ENCODE assay signal across 8 cellular contexts in genomic region chr9:92669527-92669889, GRCh38. TPM values are rescaled to one million over a fixed set of nuclear protein-coding genes. Genes with fewer than 3 reads are reported as not detected.
DNase-seq lines count a peak whose midpoint lies in the region; ATAC-seq and TF ChIP-seq lines count a peak whose summit lies in the region.

No MANE protein-coding gene starts in this region.

- H2AFZ ChIP-seq in KMS-11 (ENCODE audit: low read depth): peak overlapping the region; percentile 72

- H3K36me3 ChIP-seq in KMS-11 (ENCODE audit: insufficient read depth): no peaks in the 10 kb centered on the region
- H3K36me3 ChIP-seq in sigmoid colon: peaks cover 0 to 4% (median 0%) of the 10 kb centered on the region in 4 donors

- H3K9me3 Mint-ChIP-seq in activated naive CD4-positive, alpha-beta T cell treated with anti-CD3 and anti-CD28 coated beads for 36 hours: no peaks in the 10 kb centered on the region

- no peak for TF ChIP-seq POLR2A in sigmoid colon (IDR thresholded peaks at IDR 0.05)

- peak overlapping the region; percentile 70 for H3K4me2 ChIP-seq in KMS-11

- TF ChIP-seq EP300 in sigmoid colon (IDR thresholded peaks at IDR 0.05): no peak

- H3K27me3 Mint-ChIP-seq in activated naive CD4-positive, alpha-beta T cell treated with anti-CD3 and anti-CD28 coated beads for 36 hours (ENCODE audit: low read depth): no peaks in the 10 kb centered on the region

- H3K4me1 ChIP-seq in KMS-11 (ENCODE audit: low read depth, poor library complexity, severe bottlenecking): peaks cover 21% of the 10 kb centered on the region
- H3K4me1 ChIP-seq in sigmoid colon: peaks cover 0 to 42% (median 28%) of the 10 kb centered on the region in 4 donors

- peak; percentile 33 to 53 for ATAC-seq in left cardiac atrium
- no peak for ATAC-seq in HG03108 (IDR thresholded peaks at IDR 0.05; ENCODE audit: unreplicated experiment)

- H3K9me3 ChIP-seq in sigmoid colon: no peaks in the 10 kb centered on the region

- peak overlapping the region; percentile 93 for H3K4me3 Mint-ChIP-seq in activated naive CD4-positive, alpha-beta T cell treated with anti-CD3 and anti-CD28 coated beads for 36 hours

- no peaks in the 10 kb centered on the region for H4K20me1 ChIP-seq in KMS-11 (ENCODE audit: insufficient read depth)

- H3K27ac ChIP-seq in KMS-11: peak overlapping the region; percentile 44
- H3K27ac ChIP-seq in sigmoid colon: peak overlapping the region; percentile 85 to 94 (median 90)

- H3K79me2 ChIP-seq in KMS-11 (ENCODE audit: insufficient read depth, low read depth): peaks cover 55% of the 10 kb centered on the region

- intact Hi-C loops in activated naive CD4-positive, alpha-beta T cell treated with anti-CD3 and anti-CD28 coated beads for 36 hours (cut with micrococcal nuclease): no loop called here
- intact Hi-C loops in left cardiac atrium (cut with DNase I): no loop called here
- intact Hi-C loops in sigmoid colon (cut with DNase I): no loop called here

- H3K27me3 ChIP-seq in KMS-11 (ENCODE audit: insufficient read depth, low read depth) (no peaks in the 10 kb centered on the region), sigmoid colon (no peaks in the 10 kb centered on the region)

- peaks cover 10% of the 10 kb centered on the region for H3K36me3 Mint-ChIP-seq in activated naive CD4-positive, alpha-beta T cell treated with anti-CD3 and anti-CD28 coated beads for 36 hours (ENCODE audit: low read depth)

- peaks cover 32% of the 10 kb centered on the region for H3K4me1 Mint-ChIP-seq in activated naive CD4-positive, alpha-beta T cell treated with anti-CD3 and anti-CD28 coated beads for 36 hours (ENCODE audit: low read depth)

- CTCF ChIA-PET in activated naive CD4-positive, alpha-beta T cell treated with anti-CD3 and anti-CD28 coated beads for 36 hours (lab: Charles Lee): interaction anchor here (0.7 kb wide), 1 partner anchor 140 kb away, joined by 4 read pairs; no protein-coding TSS in a partner anchor

- peak; percentile 18 for DNase-seq in activated naive CD4-positive, alpha-beta T cell treated with anti-CD3 and anti-CD28 coated beads for 36 hours
- no peak for DNase-seq in activated naive CD4-positive, alpha-beta T cell treated with Interleukin-2 at 50 U/mL for 16 hours
- DNase-seq in activated gamma-delta T cell treated with Interleukin-2 at 50 U/mL for 16 hours: peak; percentile 25
- peak; percentile 60 for DNase-seq in left cardiac atrium
- DNase-seq in sigmoid colon: no peak
- DNase-seq in NOMO-1 treated with DMSO at 0.1 percent for 48 hours (lab: John Stamatoyannopoulos, UW; ENCODE audit: unreplicated experiment): no peak

- TF ChIP-seq CTCF in KMS-11 (conservative IDR thresholded peaks at IDR 0.05; ENCODE audit: low read depth, low read length): no peak
- TF ChIP-seq CTCF in sigmoid colon (IDR thresholded peaks at IDR 0.05): no peak

- H3K27ac Mint-ChIP-seq in activated naive CD4-positive, alpha-beta T cell treated with anti-CD3 and anti-CD28 coated beads for 36 hours: peak overlapping the region; percentile 57

- H3K4me3 ChIP-seq in KMS-11 (IDR thresholded peaks at IDR 0.05; ENCODE audit: insufficient read depth, low read depth, low read length): no peak overlapping the region
- peak overlapping the region; percentile 79 to 96 (median 86) for H3K4me3 ChIP-seq in sigmoid colon

- whole genome bisulfite sequencing in sigmoid colon, 2 donors: 0% methylated on average over 29 of the region's 29 CpGs

- H3K9ac ChIP-seq in KMS-11: peak overlapping the region; percentile 64; the same call in 1 of the 2 replicates

RNA-seq across cellular contexts. Expression of gene IPPK, which starts 0.4 kb away (rescaled TPM):
- 1 to 10 TPM; 7.6 to 8.2 TPM for total RNA-seq in activated naive CD4-positive, alpha-beta T cell treated with anti-CD3 and anti-CD28 coated beads for 36 hours
- total RNA-seq in left cardiac atrium (10 to 100 TPM in 1 of 2 donors, 1 to 10 TPM in 1; 6.1 to 19.6 TPM), sigmoid colon (10 to 100 TPM in 1 of 4 donors, 1 to 10 TPM in 3; 5.7 to 12.5 (median 6.9) TPM)
- 1 to 10 TPM; 3.6 to 7.8 (median 4.4) TPM for polyA plus RNA-seq in sigmoid colon

Comparison
In these comparisons a context has a peak if more than half of its experiments do, and no peak if none do; other contexts are left out.
1. DNase-seq: peak in activated naive CD4-positive, alpha-beta T cell treated with anti-CD3 and anti-CD28 coated beads for 36 hours (single experiment), activated gamma-delta T cell treated with Interleukin-2 at 50 U/mL for 16 hours (single experiment) and left cardiac atrium (single experiment); none in activated naive CD4-positive, alpha-beta T cell treated with Interleukin-2 at 50 U/mL for 16 hours (single experiment), sigmoid colon (single experiment) and NOMO-1 treated with DMSO at 0.1 percent for 48 hours (single experiment).